Comparison of ENCODE assay signal across 22 cellular contexts in the genomic region with DNA sequence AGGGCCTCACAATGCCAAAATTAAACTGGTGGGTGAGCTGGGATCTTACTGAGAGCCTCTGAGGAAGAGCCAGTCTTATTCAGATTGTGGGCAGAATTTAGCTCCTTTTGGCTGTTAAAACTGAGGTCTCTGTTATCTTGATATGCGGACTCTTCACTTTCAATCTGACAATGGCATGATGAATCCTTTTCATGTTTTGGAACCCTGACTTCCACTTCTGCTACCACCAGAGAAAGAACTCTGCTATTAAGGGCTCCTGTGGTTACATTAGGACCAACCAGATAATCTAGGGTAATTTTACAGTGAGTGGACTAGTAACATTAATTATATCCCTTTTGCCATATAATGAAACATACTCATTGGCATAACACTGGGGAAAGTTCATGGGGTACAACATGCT.
A peak's percentile ranks its signal among the peaks of the same experiment; 100 is the strongest.
DNase-seq lines count a peak whose midpoint lies in the region; ATAC-seq, FAIRE-seq and TF ChIP-seq lines count a peak whose summit lies in the region.
"Had no signal": no experiment of that assay in that cellular context is flagged by ENCODE, and none has a peak within 500 bp of the region (broad histone marks: within the 10 kb centered on the region; RNA-seq: fewer than 3 reads in every experiment).

No MANE protein-coding gene starts in this region.

- TF ChIP-seq EP300 in GM12878 (IDR thresholded peaks at IDR 0.05; ENCODE audit: borderline replicate concordance in 1 of 2, control insufficient read depth in 1 of 2, low read depth in 2 of 2, low read length in 2 of 2) = no peak

- H3K27me3 ChIP-seq in GM12878 (replicated peaks in 1 of 2; ENCODE audit: control insufficient read depth in 2 of 2, insufficient read depth in 2 of 2, low read length in 1 of 2) (no peaks in the 10 kb centered on the region), neural progenitor cell (no peaks in the 10 kb centered on the region)
- H3K27me3 ChIP-seq: BE2C, BLaER1 had no signal

- peak; percentile 24 for ATAC-seq in GM12878

- no peaks in the 10 kb centered on the region for H4K20me1 ChIP-seq in GM12878 (ENCODE audit: control insufficient read depth, insufficient read depth)
- no peaks in the 10 kb centered on the region for H4K20me1 ChIP-seq in neural progenitor cell (ENCODE audit: low read depth)
- H4K20me1 ChIP-seq: BLaER1 had no signal

- H3F3A ChIP-seq in neural progenitor cell (ENCODE audit: low read depth) = peaks cover 15% of the 10 kb centered on the region

- no peak for DNase-seq in GM12878 (ENCODE audit: low read depth, low spot score)
- DNase-seq in neural progenitor cell (ENCODE audit: low spot score) = no peak
- no peak for DNase-seq in activated CD8-positive, alpha-beta memory T cell treated with anti-CD3 and anti-CD28 coated beads, Interleukin-2, amount 50 U/mL, for 48 hours
- DNase-seq in NCI-H2227 (lab: John Stamatoyannopoulos, UW; ENCODE audit: unreplicated experiment) = no peak
- no peak for DNase-seq in DMS79 treated with DMSO at 0.1 percent for 48 hours (lab: John Stamatoyannopoulos, UW)
- DNase-seq: 8988T; ACHN; BE2C; C1 segment of cervical spinal cord; CD4-positive, alpha-beta memory T cell; CD4-positive, CD25-positive, alpha-beta regulatory T cell; CD8-positive, alpha-beta memory T cell; COR-L47; DND-41; EL; GDM1 had no signal

- H2AFZ ChIP-seq in GM12878 (ENCODE audit: control insufficient read depth, low read depth, low read length) = no peak overlapping the region
- no peak overlapping the region for H2AFZ ChIP-seq in neural progenitor cell (replicated peaks)

- no peak overlapping the region for H3K27ac Mint-ChIP-seq in neural progenitor cell
- H3K27ac Mint-ChIP-seq: CD14-positive monocyte; CD4-positive, alpha-beta memory T cell; CD4-positive, CD25-positive, alpha-beta regulatory T cell; CD8-positive, alpha-beta memory T cell had no signal

- POLR2A ChIA-PET in GM12878 (lab: Charles Lee) = no interaction called here

- H3K9me3 Mint-ChIP-seq in neural progenitor cell = peaks cover 15% of the 10 kb centered on the region

- no peaks in the 10 kb centered on the region for H3K36me3 ChIP-seq in GM12878 (ENCODE audit: control insufficient read depth in 2 of 2, insufficient read depth in 2 of 2, low read length in 1 of 2)
- no peaks in the 10 kb centered on the region for H3K36me3 ChIP-seq in neural progenitor cell
- H3K36me3 ChIP-seq: BE2C, BLaER1 had no signal

- no peaks in the 10 kb centered on the region for H3K4me1 ChIP-seq in GM12878 (ENCODE audit: control insufficient read depth, insufficient read depth, low read length)
- peaks cover 29% of the 10 kb centered on the region for H3K4me1 ChIP-seq in neural progenitor cell
- H3K4me1 ChIP-seq: BE2C, BLaER1 had no signal

- H3K27ac ChIP-seq in GM12878 (ENCODE audit: control insufficient read depth, insufficient read depth) (no peak overlapping the region), neural progenitor cell (peak overlapping the region; percentile 87)
- H3K27ac ChIP-seq: BLaER1 had no signal

- H3K27me3 Mint-ChIP-seq in neural progenitor cell (ENCODE audit: insufficient read depth, low read depth) = no peaks in the 10 kb centered on the region
- H3K27me3 Mint-ChIP-seq: CD4-positive, alpha-beta memory T cell; CD4-positive, CD25-positive, alpha-beta regulatory T cell had no signal

- no peak for TF ChIP-seq POLR2A in GM12878 (IDR thresholded peaks at IDR 0.05; ENCODE audit: low read depth, low read length)

- intact Hi-C loops in GM12878 (cut with micrococcal nuclease; ENCODE audit: unreplicated experiment) = no loop called here

- TF ChIP-seq RAD21 in GM12878 (IDR thresholded peaks at IDR 0.05; ENCODE audit: insufficient read depth, low read depth, low read length) = no peak

- CTCF ChIA-PET in GM12878 (lab: Yijun Ruan, JAX) = interaction anchor here (1.0 kb wide), 1 partner anchor 9 kb away, joined by 3 read pairs; no protein-coding TSS in a partner anchor

- SMC1A ChIA-PET in GM12878 (lab: Charles Lee; ENCODE audit: uncharacterized antibody, unreplicated experiment) = interaction anchor here (0.8 to 2.7 kb wide), 7 partner anchors 9 to 199 kb away, joined by 3 to 7 read pairs (median 4); no protein-coding TSS in a partner anchor

- H3K4me2 ChIP-seq in GM12878 (ENCODE audit: control insufficient read depth, insufficient read depth) (no peak overlapping the region), neural progenitor cell (peak overlapping the region; percentile 71)
- H3K4me2 ChIP-seq: BLaER1 had no signal

- TF ChIP-seq CTCF in GM12878 (IDR thresholded peaks at IDR 0.05 in 2 of 3, conservative IDR thresholded peaks at IDR 0.05 in 1 of 3; ENCODE audit: control insufficient read depth in 2 of 3, extremely low read depth in 1 of 3, insufficient read depth in 1 of 3, low read depth in 3 of 3, low read length in 3 of 3) (no peak), neural progenitor cell (IDR thresholded peaks at IDR 0.05) (no peak)

- RAD21 ChIA-PET in GM12878 (lab: Charles Lee; ENCODE audit: unreplicated experiment) = no interaction called here

- BruUV-seq in GM12878 (replicated peaks; lab: Mats Ljungman, UMichigan) = no TSS peak

- WGBS in GM12878 (ENCODE audit: insufficient coverage, insufficient replicate concordance, low lambda C conversion rate, missing lambda C conversion rate) = 33% methylated on average over 1 of the region's 1 CpG

- H3K9ac ChIP-seq in GM12878 (ENCODE audit: control insufficient read depth, insufficient read depth, low read length) = no peak overlapping the region
- no peak overlapping the region for H3K9ac ChIP-seq in neural progenitor cell
- H3K9ac ChIP-seq: BLaER1 had no signal

- no peak overlapping the region for H3K4me3 Mint-ChIP-seq in neural progenitor cell
- H3K4me3 Mint-ChIP-seq: CD14-positive monocyte; CD4-positive, alpha-beta memory T cell; CD4-positive, CD25-positive, alpha-beta regulatory T cell; CD8-positive, alpha-beta memory T cell had no signal

- peaks cover 15% of the 10 kb centered on the region for H3K4me1 Mint-ChIP-seq in neural progenitor cell
- H3K4me1 Mint-ChIP-seq: CD14-positive monocyte; CD4-positive, alpha-beta memory T cell; CD4-positive, CD25-positive, alpha-beta regulatory T cell; CD8-positive, alpha-beta memory T cell had no signal

- FAIRE-seq in GM12878 (lab: Jason Lieb, UNC) = no peak
- FAIRE-seq: A204.1, D721Med, GM12891, GM19239 had no signal

- H3K4me3 ChIP-seq in GM12878 (no peak overlapping the region), neural progenitor cell (no peak overlapping the region)
- H3K4me3 ChIP-seq: BLaER1 had no signal

- in situ Hi-C loops in GM12878 (cut with MboI) = no loop called here

- no peaks in the 10 kb centered on the region for H3K9me3 ChIP-seq in GM12878 (replicated peaks; ENCODE audit: control insufficient read depth, insufficient read depth, low read length)
- H3K9me3 ChIP-seq in neural progenitor cell (ENCODE audit: low read depth) = no peaks in the 10 kb centered on the region
- H3K9me3 ChIP-seq: BE2C, BLaER1 had no signal

- H3K79me2 ChIP-seq in GM12878 (ENCODE audit: control insufficient read depth, insufficient read depth, low read length) (no peaks in the 10 kb centered on the region), neural progenitor cell (ENCODE audit: low read depth) (no peaks in the 10 kb centered on the region)

- H3K36me3 Mint-ChIP-seq in neural progenitor cell = no peaks in the 10 kb centered on the region
- H3K36me3 Mint-ChIP-seq: CD14-positive monocyte; CD4-positive, alpha-beta memory T cell; CD4-positive, CD25-positive, alpha-beta regulatory T cell; CD8-positive, alpha-beta memory T cell had no signal

TF ChIP-seq in GM12878, 131 proteins besides CTCF, POLR2A, EP300 and RAD21:
- TF ChIP-seq DPF2 (IDR thresholded peaks at IDR 0.05) = 0 out of 2 replicates have a peak, but pooled peaks have one; percentile 52
- peak; percentile 30; the same call in 1 of the 2 replicates for TF ChIP-seq IKZF1 (conservative IDR thresholded peaks at IDR 0.05)
- TF ChIP-seq, protein P1, sequence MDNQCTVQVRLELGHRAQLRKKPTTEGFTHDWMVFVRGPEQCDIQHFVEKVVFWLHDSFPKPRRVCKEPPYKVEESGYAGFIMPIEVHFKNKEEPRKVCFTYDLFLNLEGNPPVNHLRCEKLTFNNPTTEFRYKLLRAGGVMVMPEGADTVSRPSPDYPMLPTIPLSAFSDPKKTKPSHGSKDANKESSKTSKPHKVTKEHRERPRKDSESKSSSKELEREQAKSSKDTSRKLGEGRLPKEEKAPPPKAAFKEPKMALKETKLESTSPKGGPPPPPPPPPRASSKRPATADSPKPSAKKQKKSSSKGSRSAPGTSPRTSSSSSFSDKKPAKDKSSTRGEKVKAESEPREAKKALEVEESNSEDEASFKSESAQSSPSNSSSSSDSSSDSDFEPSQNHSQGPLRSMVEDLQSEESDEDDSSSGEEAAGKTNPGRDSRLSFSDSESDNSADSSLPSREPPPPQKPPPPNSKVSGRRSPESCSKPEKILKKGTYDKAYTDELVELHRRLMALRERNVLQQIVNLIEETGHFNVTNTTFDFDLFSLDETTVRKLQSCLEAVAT (IDR thresholded peaks at IDR 0.05) = no peak
- TF ChIP-seq MTA2 (IDR thresholded peaks at IDR 0.05; ENCODE audit: low read depth) = peak; percentile 89
